In the genomic region with DNA sequence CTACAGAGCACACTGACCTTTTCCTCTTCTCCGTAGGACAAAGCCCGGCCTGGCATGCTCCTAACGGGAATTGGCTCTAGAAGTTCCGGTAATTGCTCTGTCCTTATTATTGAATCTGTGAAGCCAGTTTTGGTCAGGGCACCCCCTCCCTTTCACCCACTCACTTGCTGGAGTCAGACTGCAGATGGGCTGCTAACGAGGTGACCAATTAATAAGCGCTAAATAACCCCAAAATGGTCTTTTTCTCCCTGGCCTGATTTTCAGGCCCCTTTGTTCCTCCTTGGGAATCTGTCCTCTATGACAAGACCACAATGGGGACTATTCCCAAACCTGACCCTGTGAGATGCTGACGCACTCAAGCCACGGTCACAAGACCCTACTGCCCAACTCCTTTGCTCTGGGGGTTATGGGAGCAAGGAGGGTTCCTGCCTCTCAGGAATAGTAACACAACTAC, we compare ENCODE assay signal across 19 cellular contexts.
A peak's percentile ranks its signal among the peaks of the same experiment; 100 is the strongest.
DNase-seq lines count a peak whose midpoint lies in the region; FAIRE-seq and TF ChIP-seq lines count a peak whose summit lies in the region.
"Had no signal": no experiment of that assay in that cellular context is flagged by ENCODE, and none has a peak within 500 bp of the region (broad histone marks: within the 10 kb centered on the region; RNA-seq: fewer than 3 reads in every experiment).

No MANE protein-coding gene starts in this region.

- TF ChIP-seq CTCF in endodermal cell (conservative IDR thresholded peaks at IDR 0.05): no peak

- no peak overlapping the region for H3K23ac ChIP-seq in mesendoderm (ENCODE audit: low read length)

- no peak overlapping the region for H3K4me2 ChIP-seq in mesendoderm (ENCODE audit: low read length)
- H3K4me2 ChIP-seq: A549 had no signal

- no peak overlapping the region for H2BK15ac ChIP-seq in mesendoderm (replicated peaks; ENCODE audit: low read depth)

- H3K27ac ChIP-seq in endodermal cell (ENCODE audit: low read depth, low read length) (peak overlapping the region; percentile 60), mesendoderm (ENCODE audit: low read depth, low read length) (no peak overlapping the region)
- H3K27ac ChIP-seq: A549 had no signal

- peaks cover 17% of the 10 kb centered on the region for H3K9me3 ChIP-seq in endodermal cell (ENCODE audit: control insufficient read depth, low read length)
- H3K9me3 ChIP-seq: A549, HAP-1 had no signal

- no peak overlapping the region for H3K4me3 ChIP-seq in endodermal cell (ENCODE audit: low read length)
- H3K4me3 ChIP-seq in mesendoderm (ENCODE audit: low read length): no peak overlapping the region
- H3K4me3 ChIP-seq: A549, GM12878, HAP-1 had no signal

- peak overlapping the region; percentile 47 for H3K56ac ChIP-seq in mesendoderm (ENCODE audit: low read length)

- H3K79me2 ChIP-seq in mesendoderm (ENCODE audit: control insufficient read depth, insufficient read depth, low read length): no peaks in the 10 kb centered on the region

- no peak for FAIRE-seq in RCC 7860 (lab: Jason Lieb, UNC)
- FAIRE-seq: A549, GM12878, GM18507 had no signal

- WGBS in endodermal cell (ENCODE audit: insufficient coverage in 1 of 2, insufficient read length in 1 of 2), 2 experiments: 76 to 93% methylated on average over 6 to 8 of the region's 8 CpGs
- no CpG with 5 or more reads among the region's 8 CpGs for WGBS in mesendoderm (ENCODE audit: extremely low coverage, insufficient coverage, low lambda C conversion rate)

- H3K27me3 Mint-ChIP-seq in endodermal cell (ENCODE audit: insufficient read depth): peaks cover 33% of the 10 kb centered on the region

- DNase-seq in anterior cingulate cortex (lab: John Stamatoyannopoulos, UW) (peak in 48 of 58 donors; percentile 11 to 96 (median 64)), endodermal cell (peak; percentile 40), mesendoderm (no peak), retina (peak; percentile 69), DMS79 treated with DMSO at 0.1 percent for 48 hours (lab: John Stamatoyannopoulos, UW) (no peak), NCI-H1092 treated with DMSO at 0.1 percent for 48 hours (lab: John Stamatoyannopoulos, UW) (no peak), NCI-H2196 (lab: John Stamatoyannopoulos, UW; ENCODE audit: unreplicated experiment) (no peak), RCC 7860 (ENCODE audit: low spot score) (no peak)
- DNase-seq: DND-41, GDM1, NCI-H1092, NCI-H1694, NCI-H69, OCI-M1, RPMI8226 had no signal

- no peak overlapping the region for H2BK5ac ChIP-seq in mesendoderm (ENCODE audit: low read length)

- H3K9me3 Mint-ChIP-seq in endodermal cell: peaks cover 26% of the 10 kb centered on the region

- H4K5ac ChIP-seq in mesendoderm (ENCODE audit: low read length): no peak overlapping the region

- H3K27ac Mint-ChIP-seq in endodermal cell: no peak overlapping the region

- H3K4me1 Mint-ChIP-seq in endodermal cell: peaks cover 4% of the 10 kb centered on the region

- H3K9ac ChIP-seq in endodermal cell (ENCODE audit: extremely low read depth, low read length, poor library complexity, severe bottlenecking) (no peak overlapping the region), mesendoderm (ENCODE audit: low read length) (no peak overlapping the region)

- H3K4me1 ChIP-seq in endodermal cell (ENCODE audit: control insufficient read depth, insufficient read depth, low read length) (peaks cover 2% of the 10 kb centered on the region), mesendoderm (ENCODE audit: control insufficient read depth, low read depth, low read length) (peaks cover 7% of the 10 kb centered on the region)
- H3K4me1 ChIP-seq: A549, HAP-1 had no signal

- H4K8ac ChIP-seq in mesendoderm (ENCODE audit: low read depth, low read length): no peak overlapping the region

- H3K36me3 Mint-ChIP-seq in endodermal cell (ENCODE audit: low read depth): no peaks in the 10 kb centered on the region

- H3K36me3 ChIP-seq in endodermal cell (ENCODE audit: control insufficient read depth, insufficient read depth, low read length): no peaks in the 10 kb centered on the region
- no peaks in the 10 kb centered on the region for H3K36me3 ChIP-seq in mesendoderm (ENCODE audit: control insufficient read depth, insufficient read depth, low read length)
- H3K36me3 ChIP-seq: HAP-1 had no signal

- H3K79me1 ChIP-seq in mesendoderm (ENCODE audit: low read length): no peaks in the 10 kb centered on the region

- H3K4ac ChIP-seq in mesendoderm (ENCODE audit: low read depth, low read length): no peak overlapping the region

- peak overlapping the region; percentile 41 for H2AK5ac ChIP-seq in mesendoderm (ENCODE audit: low read length)

- H3K4me3 Mint-ChIP-seq in endodermal cell: no peak overlapping the region

- H3K18ac ChIP-seq in mesendoderm (ENCODE audit: low read length): no peak overlapping the region

- no peak overlapping the region for H2BK120ac ChIP-seq in mesendoderm (ENCODE audit: low read depth, low read length)

- H3K27me3 ChIP-seq in endodermal cell (ENCODE audit: control insufficient read depth, insufficient read depth, low read length, poor library complexity, severe bottlenecking) (peaks cover under 1% of the 10 kb centered on the region), mesendoderm (ENCODE audit: insufficient read depth, low read length, poor library complexity) (no peaks in the 10 kb centered on the region)

Comparison
In these comparisons a context has a peak if more than half of its experiments do, and no peak if none do; other contexts are left out.
1. DNase-seq: peak in anterior cingulate cortex (48 of 58), endodermal cell (single experiment) and retina (single experiment); none in mesendoderm (single experiment), DMS79 treated with DMSO at 0.1 percent for 48 hours (single experiment), NCI-H1092 treated with DMSO at 0.1 percent for 48 hours (single experiment), NCI-H2196 (single experiment) and RCC 7860 (single experiment).